Comparison of ENCODE assay signal across 1 cellular context in the genomic region with DNA sequence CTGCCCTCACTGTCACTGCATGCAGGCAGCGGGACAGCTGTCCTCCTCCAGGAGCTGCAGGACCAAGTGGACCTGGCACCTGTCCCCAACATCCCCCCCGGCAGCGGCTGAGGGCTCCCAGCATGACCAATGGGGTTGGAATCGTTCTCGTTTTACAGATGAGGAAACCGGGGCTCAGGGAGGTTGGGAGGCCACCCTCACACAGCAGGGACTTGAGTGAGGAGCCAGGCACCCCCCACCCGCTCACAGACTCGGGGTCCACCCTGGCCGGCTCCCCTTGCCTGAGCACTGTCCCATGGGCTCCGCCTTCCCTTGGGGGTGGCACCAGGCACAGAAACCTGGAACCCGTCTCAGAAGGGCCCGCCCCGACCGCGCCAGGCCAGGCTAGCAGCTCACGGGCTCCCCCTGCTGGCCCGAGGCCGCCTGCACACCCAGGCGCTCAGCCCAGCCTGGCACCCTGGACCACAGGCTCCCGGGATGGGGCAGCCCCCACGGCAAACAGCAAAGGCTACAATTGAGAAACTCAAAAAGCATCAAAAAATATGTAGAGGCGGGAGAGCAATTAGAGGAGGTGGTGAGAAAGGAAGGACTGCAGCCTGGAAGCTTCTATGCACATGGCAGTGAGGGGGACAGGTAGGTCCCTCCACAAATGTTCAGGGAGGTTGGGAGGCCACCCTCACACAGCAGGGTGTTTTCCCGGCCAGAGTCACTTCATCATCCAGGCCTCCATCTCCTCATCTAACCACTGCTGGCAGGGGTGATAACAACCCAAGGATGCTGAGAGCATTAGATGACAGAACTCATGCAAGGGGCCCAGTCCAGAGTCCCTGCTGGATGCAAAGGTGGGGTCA.
TF ChIP-seq lines count a peak whose summit lies in the region.

No MANE protein-coding gene starts in this region.

TF ChIP-seq in GM23338, 12 proteins besides CTCF, POLR2A, EP300 and RAD21 (continued from another document):
- TF ChIP-seq, protein P1, sequence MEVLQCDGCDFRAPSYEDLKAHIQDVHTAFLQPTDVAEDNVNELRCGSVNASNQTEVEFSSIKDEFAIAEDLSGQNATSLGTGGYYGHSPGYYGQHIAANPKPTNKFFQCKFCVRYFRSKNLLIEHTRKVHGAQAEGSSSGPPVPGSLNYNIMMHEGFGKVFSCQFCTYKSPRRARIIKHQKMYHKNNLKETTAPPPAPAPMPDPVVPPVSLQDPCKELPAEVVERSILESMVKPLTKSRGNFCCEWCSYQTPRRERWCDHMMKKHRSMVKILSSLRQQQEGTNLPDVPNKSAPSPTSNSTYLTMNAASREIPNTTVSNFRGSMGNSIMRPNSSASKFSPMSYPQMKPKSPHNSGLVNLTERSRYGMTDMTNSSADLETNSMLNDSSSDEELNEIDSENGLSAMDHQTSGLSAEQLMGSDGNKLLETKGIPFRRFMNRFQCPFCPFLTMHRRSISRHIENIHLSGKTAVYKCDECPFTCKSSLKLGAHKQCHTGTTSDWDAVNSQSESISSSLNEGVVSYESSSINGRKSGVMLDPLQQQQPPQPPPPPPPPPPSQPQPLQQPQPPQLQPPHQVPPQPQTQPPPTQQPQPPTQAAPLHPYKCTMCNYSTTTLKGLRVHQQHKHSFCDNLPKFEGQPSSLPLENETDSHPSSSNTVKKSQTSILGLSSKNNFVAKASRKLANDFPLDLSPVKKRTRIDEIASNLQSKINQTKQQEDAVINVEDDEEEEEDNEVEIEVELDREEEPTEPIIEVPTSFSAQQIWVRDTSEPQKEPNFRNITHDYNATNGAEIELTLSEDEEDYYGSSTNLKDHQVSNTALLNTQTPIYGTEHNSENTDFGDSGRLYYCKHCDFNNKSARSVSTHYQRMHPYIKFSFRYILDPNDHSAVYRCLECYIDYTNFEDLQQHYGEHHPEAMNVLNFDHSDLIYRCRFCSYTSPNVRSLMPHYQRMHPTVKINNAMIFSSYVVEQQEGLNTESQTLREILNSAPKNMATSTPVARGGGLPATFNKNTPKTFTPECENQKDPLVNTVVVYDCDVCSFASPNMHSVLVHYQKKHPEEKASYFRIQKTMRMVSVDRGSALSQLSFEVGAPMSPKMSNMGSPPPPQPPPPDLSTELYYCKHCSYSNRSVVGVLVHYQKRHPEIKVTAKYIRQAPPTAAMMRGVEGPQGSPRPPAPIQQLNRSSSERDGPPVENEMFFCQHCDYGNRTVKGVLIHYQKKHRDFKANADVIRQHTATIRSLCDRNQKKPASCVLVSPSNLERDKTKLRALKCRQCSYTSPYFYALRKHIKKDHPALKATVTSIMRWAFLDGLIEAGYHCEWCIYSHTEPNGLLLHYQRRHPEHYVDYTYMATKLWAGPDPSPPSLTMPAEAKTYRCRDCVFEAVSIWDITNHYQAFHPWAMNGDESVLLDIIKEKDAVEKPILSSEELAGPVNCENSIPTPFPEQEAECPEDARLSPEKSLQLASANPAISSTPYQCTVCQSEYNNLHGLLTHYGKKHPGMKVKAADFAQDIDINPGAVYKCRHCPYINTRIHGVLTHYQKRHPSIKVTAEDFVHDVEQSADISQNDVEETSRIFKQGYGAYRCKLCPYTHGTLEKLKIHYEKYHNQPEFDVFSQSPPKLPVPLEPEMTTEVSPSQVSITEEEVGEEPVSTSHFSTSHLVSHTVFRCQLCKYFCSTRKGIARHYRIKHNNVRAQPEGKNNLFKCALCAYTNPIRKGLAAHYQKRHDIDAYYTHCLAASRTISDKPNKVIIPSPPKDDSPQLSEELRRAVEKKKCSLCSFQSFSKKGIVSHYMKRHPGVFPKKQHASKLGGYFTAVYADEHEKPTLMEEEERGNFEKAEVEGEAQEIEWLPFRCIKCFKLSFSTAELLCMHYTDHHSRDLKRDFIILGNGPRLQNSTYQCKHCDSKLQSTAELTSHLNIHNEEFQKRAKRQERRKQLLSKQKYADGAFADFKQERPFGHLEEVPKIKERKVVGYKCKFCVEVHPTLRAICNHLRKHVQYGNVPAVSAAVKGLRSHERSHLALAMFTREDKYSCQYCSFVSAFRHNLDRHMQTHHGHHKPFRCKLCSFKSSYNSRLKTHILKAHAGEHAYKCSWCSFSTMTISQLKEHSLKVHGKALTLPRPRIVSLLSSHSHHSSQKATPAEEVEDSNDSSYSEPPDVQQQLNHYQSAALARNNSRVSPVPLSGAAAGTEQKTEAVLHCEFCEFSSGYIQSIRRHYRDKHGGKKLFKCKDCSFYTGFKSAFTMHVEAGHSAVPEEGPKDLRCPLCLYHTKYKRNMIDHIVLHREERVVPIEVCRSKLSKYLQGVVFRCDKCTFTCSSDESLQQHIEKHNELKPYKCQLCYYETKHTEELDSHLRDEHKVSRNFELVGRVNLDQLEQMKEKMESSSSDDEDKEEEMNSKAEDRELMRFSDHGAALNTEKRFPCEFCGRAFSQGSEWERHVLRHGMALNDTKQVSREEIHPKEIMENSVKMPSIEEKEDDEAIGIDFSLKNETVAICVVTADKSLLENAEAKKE (CRISPR knock-in tag; IDR thresholded peaks at IDR 0.05): no peak
- TF ChIP-seq STAT1 (IDR thresholded peaks at IDR 0.05; ENCODE audit: unreplicated experiment) (no peak), EZH2 (IDR thresholded peaks at IDR 0.05; ENCODE audit: low read depth, unreplicated experiment) (no peak), ZNF114 (CRISPR knock-in tag; IDR thresholded peaks at IDR 0.05) (no peak), NANOG (IDR thresholded peaks at IDR 0.05; ENCODE audit: borderline replicate concordance) (no peak), CREB1 (CRISPR knock-in tag; IDR thresholded peaks at IDR 0.05; ENCODE audit: low read depth) (no peak), ZNF331 (CRISPR knock-in tag; IDR thresholded peaks at IDR 0.05; ENCODE audit: low read depth) (no peak)
- TF ChIP-seq, protein P2, sequence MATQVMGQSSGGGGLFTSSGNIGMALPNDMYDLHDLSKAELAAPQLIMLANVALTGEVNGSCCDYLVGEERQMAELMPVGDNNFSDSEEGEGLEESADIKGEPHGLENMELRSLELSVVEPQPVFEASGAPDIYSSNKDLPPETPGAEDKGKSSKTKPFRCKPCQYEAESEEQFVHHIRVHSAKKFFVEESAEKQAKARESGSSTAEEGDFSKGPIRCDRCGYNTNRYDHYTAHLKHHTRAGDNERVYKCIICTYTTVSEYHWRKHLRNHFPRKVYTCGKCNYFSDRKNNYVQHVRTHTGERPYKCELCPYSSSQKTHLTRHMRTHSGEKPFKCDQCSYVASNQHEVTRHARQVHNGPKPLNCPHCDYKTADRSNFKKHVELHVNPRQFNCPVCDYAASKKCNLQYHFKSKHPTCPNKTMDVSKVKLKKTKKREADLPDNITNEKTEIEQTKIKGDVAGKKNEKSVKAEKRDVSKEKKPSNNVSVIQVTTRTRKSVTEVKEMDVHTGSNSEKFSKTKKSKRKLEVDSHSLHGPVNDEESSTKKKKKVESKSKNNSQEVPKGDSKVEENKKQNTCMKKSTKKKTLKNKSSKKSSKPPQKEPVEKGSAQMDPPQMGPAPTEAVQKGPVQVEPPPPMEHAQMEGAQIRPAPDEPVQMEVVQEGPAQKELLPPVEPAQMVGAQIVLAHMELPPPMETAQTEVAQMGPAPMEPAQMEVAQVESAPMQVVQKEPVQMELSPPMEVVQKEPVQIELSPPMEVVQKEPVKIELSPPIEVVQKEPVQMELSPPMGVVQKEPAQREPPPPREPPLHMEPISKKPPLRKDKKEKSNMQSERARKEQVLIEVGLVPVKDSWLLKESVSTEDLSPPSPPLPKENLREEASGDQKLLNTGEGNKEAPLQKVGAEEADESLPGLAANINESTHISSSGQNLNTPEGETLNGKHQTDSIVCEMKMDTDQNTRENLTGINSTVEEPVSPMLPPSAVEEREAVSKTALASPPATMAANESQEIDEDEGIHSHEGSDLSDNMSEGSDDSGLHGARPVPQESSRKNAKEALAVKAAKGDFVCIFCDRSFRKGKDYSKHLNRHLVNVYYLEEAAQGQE (IDR thresholded peaks at IDR 0.05; ENCODE audit: unreplicated experiment): no peak
- TF ChIP-seq, protein P3, sequence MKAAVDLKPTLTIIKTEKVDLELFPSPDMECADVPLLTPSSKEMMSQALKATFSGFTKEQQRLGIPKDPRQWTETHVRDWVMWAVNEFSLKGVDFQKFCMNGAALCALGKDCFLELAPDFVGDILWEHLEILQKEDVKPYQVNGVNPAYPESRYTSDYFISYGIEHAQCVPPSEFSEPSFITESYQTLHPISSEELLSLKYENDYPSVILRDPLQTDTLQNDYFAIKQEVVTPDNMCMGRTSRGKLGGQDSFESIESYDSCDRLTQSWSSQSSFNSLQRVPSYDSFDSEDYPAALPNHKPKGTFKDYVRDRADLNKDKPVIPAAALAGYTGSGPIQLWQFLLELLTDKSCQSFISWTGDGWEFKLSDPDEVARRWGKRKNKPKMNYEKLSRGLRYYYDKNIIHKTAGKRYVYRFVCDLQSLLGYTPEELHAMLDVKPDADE (IDR thresholded peaks at IDR 0.05): no peak
